8 cellular contexts compared by ENCODE assay signal in the genomic region with DNA sequence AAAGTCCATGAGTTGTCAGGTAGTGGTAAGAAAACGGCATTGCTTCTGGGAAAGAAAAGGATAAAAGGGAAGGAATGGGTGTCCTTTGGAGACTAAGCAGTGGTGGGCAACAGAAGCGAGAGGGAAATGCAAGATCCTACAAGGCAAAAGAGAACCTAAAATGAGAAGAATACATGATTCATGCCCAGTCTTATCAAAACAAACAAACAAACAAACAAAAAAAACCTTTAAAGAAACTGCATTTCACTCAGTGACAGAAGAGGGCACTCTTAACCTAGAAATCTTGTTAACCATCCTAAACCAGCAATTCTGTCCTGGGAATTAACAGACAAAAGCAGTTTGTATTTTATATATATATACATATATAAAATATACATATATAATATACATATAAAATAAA.
DNase-seq lines count a peak whose midpoint lies in the region; ATAC-seq and TF ChIP-seq lines count a peak whose summit lies in the region.

No MANE protein-coding gene starts in this region.

- peaks cover 9% of the 10 kb centered on the region for H3K4me1 ChIP-seq in neural progenitor cell

- no peaks in the 10 kb centered on the region for H3F3A ChIP-seq in neural progenitor cell (ENCODE audit: low read depth)

- H3K36me3 ChIP-seq in neural progenitor cell: no peaks in the 10 kb centered on the region

- H3K27me3 ChIP-seq in neural progenitor cell: no peaks in the 10 kb centered on the region

- H3K4me3 ChIP-seq in GM12864 (ENCODE audit: low read depth, low read length): no peak overlapping the region
- H3K4me3 ChIP-seq in cardiac fibroblast (replicated peaks in 1 of 2; ENCODE audit: low read depth in 2 of 2, low read length in 2 of 2): no peak overlapping the region
- H3K4me3 ChIP-seq in neural progenitor cell: no peak overlapping the region

- H3K27ac Mint-ChIP-seq in neural progenitor cell (no peak overlapping the region), immature natural killer cell (peak overlapping the region in 3 of 6 donors; percentile 8 to 59 (median 24))

- no peaks in the 10 kb centered on the region for H4K20me1 ChIP-seq in neural progenitor cell (ENCODE audit: low read depth)

- no peak overlapping the region for H3K27ac ChIP-seq in neural progenitor cell

- H3K36me3 Mint-ChIP-seq in neural progenitor cell (no peaks in the 10 kb centered on the region), immature natural killer cell (peaks cover 17 to 29% (median 26%) of the 10 kb centered on the region in 3 donors)

- DNase-seq in GM12864 (ENCODE audit: low read depth) (no peak), NCI-H1417 (lab: John Stamatoyannopoulos, UW) (peak in 2 of 3 experiments; percentile 6 to 53), cardiac fibroblast (ENCODE audit: low read depth in 2 of 2) (peak; percentile 55 to 70), neural progenitor cell (ENCODE audit: low spot score) (peak; percentile 44), immature natural killer cell (no peak)
- no peak for DNase-seq in stimulated activated CD4-positive, alpha-beta T cell treated with anti-CD3 and anti-CD28 coated beads, Interleukin-12 subunit alpha, Interleukin-12 subunit beta, amount 100 ng/mL, for 4 hours

- H2AFZ ChIP-seq in neural progenitor cell (replicated peaks): peak overlapping the region; percentile 89

- no peak overlapping the region for H3K4me2 ChIP-seq in neural progenitor cell

- H3K4me1 Mint-ChIP-seq in neural progenitor cell (peaks cover 2% of the 10 kb centered on the region), immature natural killer cell (peaks cover 2 to 15% of the 10 kb centered on the region in 2 donors)

- H3K79me2 ChIP-seq in neural progenitor cell (ENCODE audit: low read depth): no peaks in the 10 kb centered on the region

- H3K4me3 Mint-ChIP-seq in neural progenitor cell (no peak overlapping the region), immature natural killer cell (no peak overlapping the region)

- peaks cover 2% of the 10 kb centered on the region for H3K9me3 Mint-ChIP-seq in neural progenitor cell
- no peaks in the 10 kb centered on the region for H3K9me3 Mint-ChIP-seq in immature natural killer cell

- H3K27me3 Mint-ChIP-seq in neural progenitor cell (ENCODE audit: insufficient read depth, low read depth) (peaks cover 3% of the 10 kb centered on the region), immature natural killer cell (ENCODE audit: low read depth in 3 of 3) (no peaks in the 10 kb centered on the region)

- ATAC-seq in HG03196 (IDR thresholded peaks at IDR 0.05; ENCODE audit: unreplicated experiment) (no peak), GM18858 (IDR thresholded peaks at IDR 0.05; ENCODE audit: unreplicated experiment) (no peak)

- no peaks in the 10 kb centered on the region for H3K9me3 ChIP-seq in neural progenitor cell (ENCODE audit: low read depth)

- no peak overlapping the region for H3K9ac ChIP-seq in neural progenitor cell

- TF ChIP-seq CTCF in GM12864 (IDR thresholded peaks at IDR 0.05; ENCODE audit: low read depth, low read length, missing control alignments): peak; percentile 63
- peak; percentile 52 for TF ChIP-seq CTCF in cardiac fibroblast (IDR thresholded peaks at IDR 0.05; ENCODE audit: low read depth, low read length)
- peak; percentile 75 for TF ChIP-seq CTCF in neural progenitor cell (IDR thresholded peaks at IDR 0.05)

Comparison
In these comparisons a context has a peak if more than half of its experiments do, and no peak if none do; other contexts are left out.
1. DNase-seq: peak in NCI-H1417 (2 of 3), cardiac fibroblast (2 of 2) and neural progenitor cell (single experiment); none in GM12864 (single experiment), stimulated activated CD4-positive, alpha-beta T cell treated with anti-CD3 and anti-CD28 coated beads, Interleukin-12 subunit alpha, Interleukin-12 subunit beta, amount 100 ng/mL, for 4 hours (single experiment) and immature natural killer cell (0 of 3).
2. Peak in every context shown above with its lines, with median percentiles within 50 percentile points of each other: CTCF ChIP-seq.